1 cellular context compared by ENCODE assay signal in genomic region chr20:38550274-38550673, GRCh38.
TF ChIP-seq lines count a peak whose summit lies in the region.

No MANE protein-coding gene starts in this region.

TF ChIP-seq in H1, 55 proteins besides CTCF, POLR2A, EP300 and RAD21:
- TF ChIP-seq SP1 (IDR thresholded peaks at IDR 0.05; ENCODE audit: low read depth, low read length) (no peak), MAFK (IDR thresholded peaks at IDR 0.05; ENCODE audit: low read depth, low read length) (no peak), SIRT6 (IDR thresholded peaks at IDR 0.05; ENCODE audit: low read length) (no peak), POU5F1 (IDR thresholded peaks at IDR 0.05; ENCODE audit: low read depth, low read length) (no peak), ZNF274 (IDR thresholded peaks at IDR 0.05; ENCODE audit: borderline replicate concordance, extremely low read depth, low read length) (no peak), KDM1A (IDR thresholded peaks at IDR 0.05; ENCODE audit: borderline replicate concordance, low read length) (no peak), SRF (IDR thresholded peaks at IDR 0.05; ENCODE audit: low read depth, low read length) (no peak), RNF2 (IDR thresholded peaks at IDR 0.05; ENCODE audit: borderline replicate concordance, low read depth, low read length, missing control alignments, poor library complexity, severe bottlenecking) (no peak), SP4 (IDR thresholded peaks at IDR 0.05; ENCODE audit: low read length) (no peak), KDM5A (IDR thresholded peaks at IDR 0.05; ENCODE audit: low read length) (no peak), SAP30 (IDR thresholded peaks at IDR 0.05; ENCODE audit: insufficient read depth, insufficient replicate concordance, low read length) (no peak)
